In the genomic region with DNA sequence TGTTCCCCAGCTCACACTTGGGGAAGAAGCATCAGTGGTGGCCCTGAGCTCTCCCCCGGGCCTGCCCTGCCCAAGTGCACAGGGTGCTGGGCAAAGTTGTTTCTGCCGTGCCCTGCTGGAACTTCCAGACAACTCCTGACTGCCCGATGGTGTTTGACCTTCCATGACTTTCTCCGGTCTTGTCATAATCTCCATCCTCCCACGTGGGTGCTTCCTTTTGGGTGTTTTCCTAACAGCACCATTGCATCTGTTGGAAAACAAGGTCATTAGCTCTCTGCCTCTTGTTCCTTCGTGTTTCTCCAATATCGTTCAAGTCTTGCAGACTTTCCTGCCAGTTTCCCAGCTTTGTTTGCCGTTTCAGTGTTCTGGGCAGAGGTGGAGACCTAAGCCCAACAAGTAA, we compare ENCODE assay signal across 28 cellular contexts.
DNase-seq lines count a peak whose midpoint lies in the region; ATAC-seq, FAIRE-seq and TF ChIP-seq lines count a peak whose summit lies in the region.
"Had no signal": no experiment of that assay in that cellular context is flagged by ENCODE, and none has a peak within 500 bp of the region (broad histone marks: within the 10 kb centered on the region; RNA-seq: fewer than 3 reads in every experiment).

No MANE protein-coding gene starts in this region.

- no peaks in the 10 kb centered on the region for H3K79me2 ChIP-seq in endothelial cell of umbilical vein (ENCODE audit: control insufficient read depth, insufficient read depth, low read length)

- no peak overlapping the region for H3K27ac ChIP-seq in endothelial cell of umbilical vein (ENCODE audit: insufficient read depth, low read depth, low read length)
- H3K27ac ChIP-seq in neuronal stem cell (replicated peaks; ENCODE audit: low read length): no peak overlapping the region
- H3K27ac ChIP-seq in CD8-positive, alpha-beta memory T cell (ENCODE audit: low read depth, low read length): no peak overlapping the region
- H3K27ac ChIP-seq: BLaER1 treated with 17β-estradiol and CSF1 and Interleukin-3, amounts not matched to agents 10 nM and 100 nM; C4-2B had no signal

- no peak overlapping the region for H3K18ac ChIP-seq in neuronal stem cell (ENCODE audit: low read length)

- no peak overlapping the region for H3K23ac ChIP-seq in neuronal stem cell (ENCODE audit: low read depth, low read length, poor library complexity)

- no peak for FAIRE-seq in endothelial cell of umbilical vein (lab: Jason Lieb, UNC)
- FAIRE-seq: A204.1, GM12878, GM12892, GM18507 had no signal

- H2BK15ac ChIP-seq in neuronal stem cell (ENCODE audit: low read length): no peak overlapping the region

- peak overlapping the region; percentile 45 for H3K27ac Mint-ChIP-seq in T-helper 17 cell
- H3K27ac Mint-ChIP-seq in central memory CD8-positive, alpha-beta T cell (ENCODE audit: low read depth): peak overlapping the region; percentile 56
- H3K27ac Mint-ChIP-seq in CD8-positive, alpha-beta memory T cell: no peak overlapping the region
- H3K27ac Mint-ChIP-seq: B cell; CD4-positive, alpha-beta T cell; CD8-positive, alpha-beta T cell had no signal

- H3K27me3 ChIP-seq in endothelial cell of umbilical vein (ENCODE audit: control insufficient read depth in 2 of 2, insufficient read depth in 2 of 2, low read length in 2 of 2) (no peaks in the 10 kb centered on the region), neuronal stem cell (ENCODE audit: control insufficient read depth in 3 of 3, insufficient read depth in 3 of 3, low read depth in 1 of 3, low read length in 3 of 3) (no peaks in the 10 kb centered on the region)
- no peaks in the 10 kb centered on the region for H3K27me3 ChIP-seq in CD8-positive, alpha-beta memory T cell (ENCODE audit: insufficient read depth, low read length, poor library complexity, severe bottlenecking)
- H3K27me3 ChIP-seq: BLaER1 treated with 17β-estradiol and CSF1 and Interleukin-3, amounts not matched to agents 10 nM and 100 nM had no signal

- H4K20me1 ChIP-seq in endothelial cell of umbilical vein (replicated peaks; ENCODE audit: control insufficient read depth, extremely low read depth, insufficient read depth, low read length): no peaks in the 10 kb centered on the region

- no peak overlapping the region for H3K4me3 ChIP-seq in endothelial cell of umbilical vein (replicated peaks in 1 of 3; ENCODE audit: insufficient read depth in 1 of 3, low read depth in 1 of 3, low read length in 3 of 3)
- no peak overlapping the region for H3K4me3 ChIP-seq in neuronal stem cell (ENCODE audit: low read length in 2 of 2)
- H3K4me3 ChIP-seq in CD8-positive, alpha-beta memory T cell (ENCODE audit: low read length): no peak overlapping the region
- H3K4me3 ChIP-seq in mucosa of descending colon: no peak overlapping the region
- H3K4me3 ChIP-seq: BLaER1 treated with 17β-estradiol and CSF1 and Interleukin-3, amounts not matched to agents 10 nM and 100 nM; GM12878 had no signal

- H3K27me3 Mint-ChIP-seq in T-helper 17 cell: no peaks in the 10 kb centered on the region
- no peaks in the 10 kb centered on the region for H3K27me3 Mint-ChIP-seq in central memory CD8-positive, alpha-beta T cell
- H3K27me3 Mint-ChIP-seq in CD8-positive, alpha-beta memory T cell: peaks cover 0 to 2% of the 10 kb centered on the region in 2 donors
- H3K27me3 Mint-ChIP-seq: B cell; CD4-positive, alpha-beta T cell had no signal

- H4K8ac ChIP-seq in neuronal stem cell (ENCODE audit: low read depth, low read length): no peak overlapping the region

- TF ChIP-seq POLR2A in endothelial cell of umbilical vein (IDR thresholded peaks at IDR 0.05; ENCODE audit: low read depth, low read length): no peak

- H3K4me1 ChIP-seq in endothelial cell of umbilical vein (ENCODE audit: control insufficient read depth, extremely low read depth, insufficient read depth, low read length) (peaks cover 7% of the 10 kb centered on the region), neuronal stem cell (ENCODE audit: control insufficient read depth in 2 of 2, insufficient read depth in 1 of 2, low read depth in 1 of 2, low read length in 2 of 2) (peaks cover 6 to 18% of the 10 kb centered on the region in 2 donors), mucosa of descending colon (ENCODE audit: low read depth) (no peaks in the 10 kb centered on the region)
- no peaks in the 10 kb centered on the region for H3K4me1 ChIP-seq in CD8-positive, alpha-beta memory T cell (ENCODE audit: insufficient read depth, low read length)

- CTCF ChIA-PET in endothelial cell of umbilical vein (lab: Charles Lee): interaction anchor here (0.8 to 8.3 kb wide), 10 partner anchors 48 to 391 kb away, joined by 3 to 167 read pairs (median 8); no protein-coding TSS in a partner anchor
- CTCF ChIA-PET in CD8-positive, alpha-beta memory T cell (lab: Charles Lee): interaction anchor here (1.3 to 1.4 kb wide), 2 partner anchors 245 to 247 kb away, joined by 3 to 4 read pairs; no protein-coding TSS in a partner anchor

- WGBS in neuronal stem cell (ENCODE audit: extremely low coverage in 2 of 2, insufficient read length in 2 of 2, insufficient replicate concordance in 1 of 2), 2 donors: no CpG with 5 or more reads among the region's 8 CpGs

- peaks cover 2% of the 10 kb centered on the region for H3K36me3 Mint-ChIP-seq in T-helper 17 cell (ENCODE audit: low read depth)
- H3K36me3 Mint-ChIP-seq in central memory CD8-positive, alpha-beta T cell (ENCODE audit: insufficient read depth): peaks cover 2% of the 10 kb centered on the region
- peaks cover 0 to 2% (median 0%) of the 10 kb centered on the region in 3 donors for H3K36me3 Mint-ChIP-seq in CD8-positive, alpha-beta memory T cell
- H3K36me3 Mint-ChIP-seq: CD8-positive, alpha-beta T cell had no signal

- no peak overlapping the region for H2BK12ac ChIP-seq in neuronal stem cell (ENCODE audit: low read length)

- H3K4me1 Mint-ChIP-seq in T-helper 17 cell: peaks cover 13% of the 10 kb centered on the region
- H3K4me1 Mint-ChIP-seq in central memory CD8-positive, alpha-beta T cell: peaks cover 6% of the 10 kb centered on the region
- peaks cover 4 to 17% (median 5%) of the 10 kb centered on the region in 3 donors for H3K4me1 Mint-ChIP-seq in CD8-positive, alpha-beta memory T cell

- intact Hi-C loops in endothelial cell of umbilical vein (cut with micrococcal nuclease): loop anchor here (5.0 kb wide), 1 partner anchor 774 kb away; no protein-coding TSS in a partner anchor
- intact Hi-C loops in mucosa of descending colon (cut with DNase I, micrococcal nuclease): no loop called here

- H3K9me3 ChIP-seq in T-helper 17 cell (ENCODE audit: control insufficient read depth, low read length, poor library complexity, severe bottlenecking) (no peaks in the 10 kb centered on the region), endothelial cell of umbilical vein (replicated peaks; ENCODE audit: control insufficient read depth, insufficient read depth, low read length) (no peaks in the 10 kb centered on the region), neuronal stem cell (replicated peaks in 1 of 2; ENCODE audit: control insufficient read depth in 2 of 2, insufficient read depth in 1 of 2, low read depth in 1 of 2, low read length in 2 of 2) (no peaks in the 10 kb centered on the region), mucosa of descending colon (no peaks in the 10 kb centered on the region)
- no peaks in the 10 kb centered on the region for H3K9me3 ChIP-seq in CD8-positive, alpha-beta memory T cell (ENCODE audit: low read length)
- H3K9me3 ChIP-seq: BLaER1 treated with 17β-estradiol and CSF1 and Interleukin-3, amounts not matched to agents 10 nM and 100 nM had no signal

- H2BK5ac ChIP-seq in neuronal stem cell (ENCODE audit: low read length): no peak overlapping the region

- no peak overlapping the region for H3K4ac ChIP-seq in neuronal stem cell (ENCODE audit: low read length)

- no TSS peak for BruUV-seq in endothelial cell of umbilical vein (replicated peaks; lab: Mats Ljungman, UMichigan)

- H3K79me1 ChIP-seq in neuronal stem cell (ENCODE audit: low read depth, low read length): peaks cover 2% of the 10 kb centered on the region

- H3K36me3 ChIP-seq in endothelial cell of umbilical vein (ENCODE audit: control insufficient read depth in 2 of 2, extremely low read depth in 1 of 2, insufficient read depth in 2 of 2, low read length in 2 of 2) (no peaks in the 10 kb centered on the region), neuronal stem cell (replicated peaks in 1 of 2; ENCODE audit: control insufficient read depth in 2 of 2, insufficient read depth in 2 of 2, low read length in 2 of 2) (no peaks in the 10 kb centered on the region), mucosa of descending colon (ENCODE audit: low read depth) (no peaks in the 10 kb centered on the region)
- H3K36me3 ChIP-seq in CD8-positive, alpha-beta memory T cell (ENCODE audit: insufficient read depth, low read length): no peaks in the 10 kb centered on the region
- H3K36me3 ChIP-seq: BLaER1 treated with 17β-estradiol and CSF1 and Interleukin-3, amounts not matched to agents 10 nM and 100 nM had no signal

- dilution Hi-C loops in endothelial cell of umbilical vein (cut with MboI; ENCODE audit: extremely low pct_ligation_motif_present, low sequenced_read_pairs): no loop called here

- no peaks in the 10 kb centered on the region for H3K9me3 Mint-ChIP-seq in central memory CD8-positive, alpha-beta T cell
- H3K9me3 Mint-ChIP-seq in CD8-positive, alpha-beta memory T cell: no peaks in the 10 kb centered on the region
- H3K9me3 Mint-ChIP-seq: CD4-positive, alpha-beta T cell; CD8-positive, alpha-beta T cell had no signal

- TF ChIP-seq CTCF in endothelial cell of umbilical vein (IDR thresholded peaks at IDR 0.05; ENCODE audit: extremely low read depth in 1 of 2, insufficient read depth in 1 of 2, low read depth in 1 of 2, low read length in 2 of 2) (no peak), mucosa of descending colon (IDR thresholded peaks at IDR 0.05) (no peak)

- H2AFZ ChIP-seq in endothelial cell of umbilical vein (ENCODE audit: low read depth, low read length) (no peak overlapping the region), neuronal stem cell (ENCODE audit: low read length) (no peak overlapping the region)

- H3K4me2 ChIP-seq in endothelial cell of umbilical vein (ENCODE audit: insufficient read depth, low read length): no peak overlapping the region
- no peak overlapping the region for H3K4me2 ChIP-seq in neuronal stem cell (ENCODE audit: insufficient read depth, low read length, poor library complexity, severe bottlenecking)
- H3K4me2 ChIP-seq: BLaER1 treated with 17β-estradiol and CSF1 and Interleukin-3, amounts not matched to agents 10 nM and 100 nM had no signal

- H3K9me1 ChIP-seq in endothelial cell of umbilical vein (replicated peaks; ENCODE audit: control insufficient read depth, extremely low read depth, insufficient read depth, low read length): no peaks in the 10 kb centered on the region

- H3K4me3 Mint-ChIP-seq in T-helper 17 cell: no peak overlapping the region
- H3K4me3 Mint-ChIP-seq in central memory CD8-positive, alpha-beta T cell: no peak overlapping the region
- H3K4me3 Mint-ChIP-seq in CD8-positive, alpha-beta memory T cell: no peak overlapping the region
- H3K4me3 Mint-ChIP-seq: B cell; CD4-positive, alpha-beta T cell; CD8-positive, alpha-beta T cell had no signal

- no peak for ATAC-seq in T-helper 17 cell
- ATAC-seq in central memory CD8-positive, alpha-beta T cell (replicated peaks; ENCODE audit: extremely low read depth, poor library complexity, severe bottlenecking): no peak
- no peak for ATAC-seq in mucosa of descending colon
- ATAC-seq: CD8-positive, alpha-beta T cell; GM12878 had no signal

- no peak overlapping the region for H3K14ac ChIP-seq in neuronal stem cell (ENCODE audit: low read length)

- H2BK120ac ChIP-seq in neuronal stem cell (ENCODE audit: low read depth, low read length): no peak overlapping the region

- H2AK5ac ChIP-seq in neuronal stem cell (ENCODE audit: low read depth, low read length): no peak overlapping the region

- H4K91ac ChIP-seq in neuronal stem cell (ENCODE audit: low read depth, low read length, poor library complexity): no peak overlapping the region

- H3K9ac ChIP-seq in endothelial cell of umbilical vein (replicated peaks; ENCODE audit: extremely low read depth, insufficient read depth, low read length) (no peak overlapping the region), neuronal stem cell (ENCODE audit: low read depth, low read length, poor library complexity) (peak overlapping the region; percentile 24)
- H3K9ac ChIP-seq: BLaER1 treated with 17β-estradiol and CSF1 and Interleukin-3, amounts not matched to agents 10 nM and 100 nM had no signal

- DNase-seq in T-helper 17 cell: no peak
- no peak for DNase-seq in central memory CD8-positive, alpha-beta T cell (ENCODE audit: low spot score in 2 of 2)
- peak; percentile 56 for DNase-seq in endothelial cell of umbilical vein (ENCODE audit: low read depth, low spot score)
- DNase-seq in neuronal stem cell (ENCODE audit: low spot score): no peak
- no peak for DNase-seq in stimulated activated CD4-positive, alpha-beta T cell treated with anti-CD3 and anti-CD28 coated beads, Interleukin-2, amount 100 ng/mL, for 48 hours
- no peak for DNase-seq in AG20443 (ENCODE audit: low spot score)
- no peak for DNase-seq in CD8-positive, alpha-beta memory T cell
- DNase-seq in mucosa of descending colon: no peak
- DNase-seq: 8988T; ACHN; AML-193; CD4-positive, alpha-beta T cell; CD8-positive, alpha-beta T cell; COR-L47; DMS 273 treated with DMSO at 0.1 percent for 48 hours; DMS153; DMS53; DMS79; DND-41; EL; GDM1 had no signal

- POLR2A ChIA-PET in endothelial cell of umbilical vein (lab: Charles Lee): no interaction called here
- POLR2A ChIA-PET in CD8-positive, alpha-beta memory T cell (lab: Charles Lee): no interaction called here

Comparison
In these comparisons a context has a peak if more than half of its experiments do, and no peak if none do; other contexts are left out.
1. H3K27ac Mint-ChIP-seq: peak in T-helper 17 cell (single experiment) and central memory CD8-positive, alpha-beta T cell (single experiment); none in CD8-positive, alpha-beta memory T cell (0 of 8).